Comparison of ENCODE assay signal across 19 cellular contexts in genomic region chr6:40721252-40721936, GRCh38.
A peak's percentile ranks its signal among the peaks of the same experiment; 100 is the strongest.
DNase-seq lines count a peak whose midpoint lies in the region; TF ChIP-seq lines count a peak whose summit lies in the region.
"Had no signal": no experiment of that assay in that cellular context is flagged by ENCODE, and none has a peak within 500 bp of the region (broad histone marks: within the 10 kb centered on the region; RNA-seq: fewer than 3 reads in every experiment).

No MANE protein-coding gene starts in this region.

- H3K27me3 ChIP-seq in adipocyte (replicated peaks; ENCODE audit: control insufficient read depth, insufficient read depth, low read length): no peaks in the 10 kb centered on the region
- H3K27me3 ChIP-seq: gastrocnemius medialis had no signal

- H3K9me3 Mint-ChIP-seq in type B pancreatic cell (no peaks in the 10 kb centered on the region), Calu3 (ENCODE audit: low read depth, unreplicated experiment) (no peaks in the 10 kb centered on the region)
- H3K9me3 Mint-ChIP-seq: activated CD4-positive, alpha-beta memory T cell treated with anti-CD3 and anti-CD28 coated beads for 36 hours; activated naive CD4-positive, alpha-beta T cell treated with anti-CD3 and anti-CD28 coated beads, Interleukin-2, amount 10 ng/mL, durations not matched to agents 7 days and 5 days; CD8-positive, alpha-beta T cell had no signal

- CTCF ChIA-PET in Calu3 (lab: Charles Lee): no interaction called here

- H3K36me3 ChIP-seq in adipocyte (ENCODE audit: control insufficient read depth, insufficient read depth, low read length, severe bottlenecking): no peaks in the 10 kb centered on the region
- H3K36me3 ChIP-seq: gastrocnemius medialis had no signal

- H3K4me1 Mint-ChIP-seq in type B pancreatic cell (ENCODE audit: unreplicated experiment): peaks cover 55% of the 10 kb centered on the region
- H3K4me1 Mint-ChIP-seq in Calu3 (ENCODE audit: low read depth, unreplicated experiment): no peaks in the 10 kb centered on the region

- no peak overlapping the region for H3K4me3 ChIP-seq in adipocyte (ENCODE audit: low read length)
- H3K4me3 ChIP-seq: gastrocnemius medialis had no signal

- peak overlapping the region; percentile 21 for H3K4me3 Mint-ChIP-seq in type B pancreatic cell
- H3K4me3 Mint-ChIP-seq in Calu3 (ENCODE audit: low read depth, unreplicated experiment): no peak overlapping the region
- H3K4me3 Mint-ChIP-seq: activated CD4-positive, alpha-beta memory T cell treated with anti-CD3 and anti-CD28 coated beads for 36 hours; activated naive CD4-positive, alpha-beta T cell treated with anti-CD3 and anti-CD28 coated beads, Interleukin-2, amount 10 ng/mL, durations not matched to agents 7 days and 5 days; CD8-positive, alpha-beta T cell had no signal

- DNase-seq in activated effector memory CD4-positive, alpha-beta T cell treated with anti-CD3 and anti-CD28 coated beads, Interleukin-2, amount 50 U/mL, for 16 hours: peak; percentile 41
- DNase-seq in activated effector memory CD4-positive, alpha-beta T cell treated with Interleukin-2 at 50 U/mL for 16 hours: no peak
- DNase-seq in adipocyte (ENCODE audit: low read depth): peak; percentile 7
- peak; percentile 15 for DNase-seq in kidney glomerular epithelial cell (lab: John Stamatoyannopoulos, UW)
- no peak for DNase-seq in type B pancreatic cell (ENCODE audit: extremely low spot score, unreplicated experiment)
- no peak for DNase-seq in Calu3
- no peak for DNase-seq in amygdala (lab: John Stamatoyannopoulos, UW)
- DNase-seq in NCI-H1417 treated with DMSO at 0.1 percent for 48 hours (lab: John Stamatoyannopoulos, UW): no peak
- DNase-seq: activated CD4-positive, alpha-beta memory T cell treated with anti-CD3 and anti-CD28 coated beads for 36 hours; activated naive CD4-positive, alpha-beta T cell treated with anti-CD3 and anti-CD28 coated beads, Interleukin-2, amount 10 ng/mL, durations not matched to agents 7 days and 5 days; CD8-positive, alpha-beta T cell; cortex of kidney; erythroblast; gastrocnemius medialis; left ventricle myocardium superior; NCI-H1105; NCI-H2227 treated with DMSO at 0.1 percent for 48 hours; Right ventricle myocardium superior; stimulated activated naive CD8-positive, alpha-beta T cell treated with anti-CD3 and anti-CD28 coated beads, Interleukin-15, Interleukin-2, amounts not matched to agents 100 U/mL and 50 U/mL, for 24 hours had no signal

- H3K27ac Mint-ChIP-seq in type B pancreatic cell (peak overlapping the region; percentile 32), Calu3 (ENCODE audit: unreplicated experiment) (no peak overlapping the region)
- H3K27ac Mint-ChIP-seq: activated CD4-positive, alpha-beta memory T cell treated with anti-CD3 and anti-CD28 coated beads for 36 hours; activated naive CD4-positive, alpha-beta T cell treated with anti-CD3 and anti-CD28 coated beads, Interleukin-2, amount 10 ng/mL, durations not matched to agents 7 days and 5 days; CD8-positive, alpha-beta T cell had no signal

- no peak overlapping the region for H3K9ac ChIP-seq in adipocyte (ENCODE audit: low read length)

- H3K4me1 ChIP-seq in adipocyte (ENCODE audit: control insufficient read depth, insufficient read depth, low read length): peaks cover 4% of the 10 kb centered on the region
- H3K4me1 ChIP-seq: gastrocnemius medialis had no signal

- no peaks in the 10 kb centered on the region for H3K36me3 Mint-ChIP-seq in type B pancreatic cell
- no peaks in the 10 kb centered on the region for H3K36me3 Mint-ChIP-seq in Calu3 (ENCODE audit: insufficient read depth, unreplicated experiment)
- H3K36me3 Mint-ChIP-seq: activated CD4-positive, alpha-beta memory T cell treated with anti-CD3 and anti-CD28 coated beads for 36 hours; activated naive CD4-positive, alpha-beta T cell treated with anti-CD3 and anti-CD28 coated beads, Interleukin-2, amount 10 ng/mL, durations not matched to agents 7 days and 5 days; CD8-positive, alpha-beta T cell had no signal

- no TSS peak for BruUV-seq in Calu3 (replicated peaks; lab: Mats Ljungman, UMichigan)

- H3K27me3 Mint-ChIP-seq in type B pancreatic cell (peaks cover 8% of the 10 kb centered on the region), Calu3 (ENCODE audit: unreplicated experiment) (peaks cover 76% of the 10 kb centered on the region)
- H3K27me3 Mint-ChIP-seq: activated CD4-positive, alpha-beta memory T cell treated with anti-CD3 and anti-CD28 coated beads for 36 hours had no signal

- no peaks in the 10 kb centered on the region for H3K9me3 ChIP-seq in adipocyte (ENCODE audit: control insufficient read depth, low read length)
- H3K9me3 ChIP-seq: gastrocnemius medialis had no signal

- intact Hi-C loops in Calu3 (cut with micrococcal nuclease; ENCODE audit: unreplicated experiment): no loop called here

- TF ChIP-seq CTCF in type B pancreatic cell (conservative IDR thresholded peaks at IDR 0.05) (no peak), Calu3 (IDR thresholded peaks at IDR 0.05; ENCODE audit: unreplicated experiment) (no peak)

Comparison
In these comparisons a context has a peak if more than half of its experiments do, and no peak if none do; other contexts are left out.
1. DNase-seq: peak in activated effector memory CD4-positive, alpha-beta T cell treated with anti-CD3 and anti-CD28 coated beads, Interleukin-2, amount 50 U/mL, for 16 hours (single experiment), adipocyte (single experiment) and kidney glomerular epithelial cell (single experiment); none in activated effector memory CD4-positive, alpha-beta T cell treated with Interleukin-2 at 50 U/mL for 16 hours (single experiment), type B pancreatic cell (single experiment), Calu3 (single experiment), amygdala (0 of 56) and NCI-H1417 treated with DMSO at 0.1 percent for 48 hours (single experiment).